ENCODE assay signal across 34 cellular contexts in genomic region chr11:102062106-102062505, GRCh38.
"Had no signal": no experiment of that assay in that cellular context is flagged by ENCODE, and none has a peak within 500 bp of the region (broad histone marks: within the 10 kb centered on the region; RNA-seq: fewer than 3 reads in every experiment).

No MANE protein-coding gene starts in this region.

- H3K4me2 ChIP-seq: KMS-11 had no signal

- H3K36me3 ChIP-seq: MG63 had no signal

- H3K9me3 ChIP-seq: MG63 had no signal

- H3K4me3 ChIP-seq: MG63 had no signal

- DNase-seq: Karpas-422, Kasumi-1, MG63, MM.1S, MV-4-11, NCI-H1048, NCI-H1092, NCI-H1092 treated with DMSO at 0.1 percent for 48 hours, NCI-H1105, NCI-H1105 treated with DMSO at 0.1 percent for 48 hours, NCI-H1417, NCI-H1417 treated with DMSO at 0.1 percent for 48 hours, NCI-H1436, NCI-H1436 treated with DMSO at 0.1 percent for 48 hours, NCI-H146, NCI-H1694, NCI-H1694 treated with DMSO at 0.1 percent for 48 hours, NCI-H187, NCI-H187 treated with DMSO at 0.1 percent for 48 hours, NCI-H1930, NCI-H2029, NCI-H2029 treated with DMSO at 0.1 percent for 48 hours, NCI-H2081, NCI-H2081 treated with DMSO at 0.1 percent for 48 hours, NCI-H2107, NCI-H2171, NCI-H2171 treated with DMSO at 0.1 percent for 48 hours, NCI-H2227 treated with DMSO at 0.1 percent for 48 hours, NCI-H226, NCI-H345, NCI-H446, NCI-H446 treated with DMSO at 0.1 percent for 48 hours, NCI-H510A had no signal

- H3K27me3 ChIP-seq: MG63 had no signal

- H3K27ac ChIP-seq: KMS-11 had no signal

- H3K9ac ChIP-seq: KMS-11 had no signal
